Comparison of ENCODE assay signal across 15 cellular contexts in the genomic region with DNA sequence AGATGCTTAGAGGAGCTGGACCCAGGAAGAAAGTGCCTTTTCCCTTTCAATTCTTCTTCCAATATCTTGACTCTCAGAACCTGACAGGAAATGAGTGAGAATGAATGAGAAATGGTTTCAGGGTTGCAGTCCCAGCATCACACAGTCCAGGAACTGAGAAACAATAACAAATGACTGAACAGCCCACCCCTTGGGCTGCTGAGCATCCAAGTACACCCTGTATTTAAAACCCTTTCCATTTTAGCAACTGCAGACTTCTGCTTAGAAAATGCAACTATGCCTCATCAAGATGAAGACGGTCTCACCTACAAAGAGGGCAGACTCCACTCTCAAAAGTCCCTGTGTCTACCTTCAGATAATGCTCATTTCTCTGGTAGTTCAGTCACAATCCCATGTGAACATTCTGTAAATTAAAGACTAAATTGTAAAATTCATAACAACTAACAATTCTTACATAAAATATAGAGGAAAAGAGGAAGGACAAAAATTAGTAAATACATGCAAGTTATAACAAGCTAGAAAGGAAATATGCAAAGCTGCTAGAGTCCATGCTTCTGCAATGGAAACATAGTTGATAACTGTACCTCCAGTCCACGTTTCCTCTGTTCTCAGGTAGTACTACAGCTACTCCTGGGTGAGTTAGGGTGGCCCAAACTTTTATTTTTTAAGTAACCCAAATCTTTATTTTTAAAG.
A peak's percentile ranks its signal among the peaks of the same experiment; 100 is the strongest.
DNase-seq lines count a peak whose midpoint lies in the region; ATAC-seq and TF ChIP-seq lines count a peak whose summit lies in the region.
"Had no signal": no experiment of that assay in that cellular context is flagged by ENCODE, and none has a peak within 500 bp of the region (broad histone marks: within the 10 kb centered on the region; RNA-seq: fewer than 3 reads in every experiment).

No MANE protein-coding gene starts in this region.

- no peaks in the 10 kb centered on the region for H3K36me3 ChIP-seq in OCI-LY7 (ENCODE audit: insufficient read depth, low read length)

- no peak overlapping the region for H3K27ac ChIP-seq in OCI-LY7 (ENCODE audit: low read depth, low read length, poor library complexity, severe bottlenecking)
- H3K27ac ChIP-seq: C4-2B, parathyroid adenoma had no signal

- H2AFZ ChIP-seq in OCI-LY7 (ENCODE audit: low read length): peak overlapping the region; percentile 52; the same call in 1 of the 2 replicates
- H2AFZ ChIP-seq: parathyroid adenoma had no signal

- DNase-seq in OCI-LY7 (ENCODE audit: low spot score) (peak; percentile 17), sciatic nerve (ENCODE audit: low spot score) (no peak), dermis blood vessel endothelial cell (no peak), cortex of kidney (lab: John Stamatoyannopoulos, UW) (no peak), hepatic stellate cell (ENCODE audit: low spot score) (no peak)
- DNase-seq: GOT3, mammary epithelial cell, NCI-H69, SIG-M5 had no signal

- peaks cover 30% of the 10 kb centered on the region for H3K4me1 ChIP-seq in OCI-LY7 (ENCODE audit: insufficient read depth, low read length, poor library complexity, severe bottlenecking)
- H3K4me1 ChIP-seq: parathyroid adenoma had no signal

- CTCF ChIA-PET in OCI-LY7 (lab: Charles Lee; ENCODE audit: unreplicated experiment): no interaction called here

- intact Hi-C loops in OCI-LY7 (cut with micrococcal nuclease; ENCODE audit: unreplicated experiment) (no loop called here), sciatic nerve (cut with DNase I) (no loop called here)

- H3K4me2 ChIP-seq in OCI-LY7 (ENCODE audit: low read length): peak overlapping the region; percentile 59

- ATAC-seq in GM18868 (IDR thresholded peaks at IDR 0.05; ENCODE audit: unreplicated experiment) (peak; percentile 76), GM21528 (IDR thresholded peaks at IDR 0.05; ENCODE audit: low FRiP score, unreplicated experiment) (peak; percentile 93), HG03060 (IDR thresholded peaks at IDR 0.05; ENCODE audit: low read depth, unreplicated experiment) (peak; percentile 56), sciatic nerve (no peak)
- ATAC-seq: stimulated activated effector memory CD8-positive, alpha-beta T cell treated with anti-CD3 and anti-CD28 coated beads, Interleukin-12 subunit alpha, Interleukin-12 subunit beta, amount 100 ng/mL, for 72 hours had no signal

- no peak overlapping the region for H3K4me3 ChIP-seq in OCI-LY7 (ENCODE audit: low read depth, low read length, poor library complexity, severe bottlenecking)

- POLR2A ChIA-PET in OCI-LY7 (lab: Charles Lee): interaction anchor here (1.3 to 1.7 kb wide), 3 partner anchors 10 to 17 kb away, joined by 6 to 10 read pairs (median 9); no protein-coding TSS in a partner anchor

- H3K9me3 ChIP-seq in OCI-LY7 (ENCODE audit: low read length): peaks cover 14% of the 10 kb centered on the region; the same call in 1 of the 2 replicates

- H3K79me2 ChIP-seq in OCI-LY7 (ENCODE audit: insufficient read depth, low read depth, low read length): no peaks in the 10 kb centered on the region
- H3K79me2 ChIP-seq: parathyroid adenoma had no signal

- H3K9me2 ChIP-seq in OCI-LY7 (ENCODE audit: insufficient read depth, low read length): no peaks in the 10 kb centered on the region

- TF ChIP-seq CTCF in OCI-LY7 (conservative IDR thresholded peaks at IDR 0.05; ENCODE audit: low read length): no peak

- H4K20me1 ChIP-seq in OCI-LY7 (ENCODE audit: insufficient read depth, low read length): no peaks in the 10 kb centered on the region

- BruUV-seq in OCI-LY7 (replicated peaks; lab: Mats Ljungman, UMichigan): no TSS peak
